1 cellular context compared by ENCODE assay signal in genomic region chr20:63831696-63832686, GRCh38.
A peak's percentile ranks its signal among the peaks of the same experiment; 100 is the strongest.
TF ChIP-seq lines count a peak whose summit lies in the region.

No MANE protein-coding gene starts in this region.

TF ChIP-seq in HepG2, 621 proteins besides CTCF, POLR2A, EP300 and RAD21 (continued from another document and continues in another):
- TF ChIP-seq, protein P1, sequence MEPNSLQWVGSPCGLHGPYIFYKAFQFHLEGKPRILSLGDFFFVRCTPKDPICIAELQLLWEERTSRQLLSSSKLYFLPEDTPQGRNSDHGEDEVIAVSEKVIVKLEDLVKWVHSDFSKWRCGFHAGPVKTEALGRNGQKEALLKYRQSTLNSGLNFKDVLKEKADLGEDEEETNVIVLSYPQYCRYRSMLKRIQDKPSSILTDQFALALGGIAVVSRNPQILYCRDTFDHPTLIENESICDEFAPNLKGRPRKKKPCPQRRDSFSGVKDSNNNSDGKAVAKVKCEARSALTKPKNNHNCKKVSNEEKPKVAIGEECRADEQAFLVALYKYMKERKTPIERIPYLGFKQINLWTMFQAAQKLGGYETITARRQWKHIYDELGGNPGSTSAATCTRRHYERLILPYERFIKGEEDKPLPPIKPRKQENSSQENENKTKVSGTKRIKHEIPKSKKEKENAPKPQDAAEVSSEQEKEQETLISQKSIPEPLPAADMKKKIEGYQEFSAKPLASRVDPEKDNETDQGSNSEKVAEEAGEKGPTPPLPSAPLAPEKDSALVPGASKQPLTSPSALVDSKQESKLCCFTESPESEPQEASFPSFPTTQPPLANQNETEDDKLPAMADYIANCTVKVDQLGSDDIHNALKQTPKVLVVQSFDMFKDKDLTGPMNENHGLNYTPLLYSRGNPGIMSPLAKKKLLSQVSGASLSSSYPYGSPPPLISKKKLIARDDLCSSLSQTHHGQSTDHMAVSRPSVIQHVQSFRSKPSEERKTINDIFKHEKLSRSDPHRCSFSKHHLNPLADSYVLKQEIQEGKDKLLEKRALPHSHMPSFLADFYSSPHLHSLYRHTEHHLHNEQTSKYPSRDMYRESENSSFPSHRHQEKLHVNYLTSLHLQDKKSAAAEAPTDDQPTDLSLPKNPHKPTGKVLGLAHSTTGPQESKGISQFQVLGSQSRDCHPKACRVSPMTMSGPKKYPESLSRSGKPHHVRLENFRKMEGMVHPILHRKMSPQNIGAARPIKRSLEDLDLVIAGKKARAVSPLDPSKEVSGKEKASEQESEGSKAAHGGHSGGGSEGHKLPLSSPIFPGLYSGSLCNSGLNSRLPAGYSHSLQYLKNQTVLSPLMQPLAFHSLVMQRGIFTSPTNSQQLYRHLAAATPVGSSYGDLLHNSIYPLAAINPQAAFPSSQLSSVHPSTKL (CRISPR knock-in tag; IDR thresholded peaks at IDR 0.05), result 0 out of 2 replicates have a peak, but pooled peaks have one; percentile 28
- TF ChIP-seq, protein P2, sequence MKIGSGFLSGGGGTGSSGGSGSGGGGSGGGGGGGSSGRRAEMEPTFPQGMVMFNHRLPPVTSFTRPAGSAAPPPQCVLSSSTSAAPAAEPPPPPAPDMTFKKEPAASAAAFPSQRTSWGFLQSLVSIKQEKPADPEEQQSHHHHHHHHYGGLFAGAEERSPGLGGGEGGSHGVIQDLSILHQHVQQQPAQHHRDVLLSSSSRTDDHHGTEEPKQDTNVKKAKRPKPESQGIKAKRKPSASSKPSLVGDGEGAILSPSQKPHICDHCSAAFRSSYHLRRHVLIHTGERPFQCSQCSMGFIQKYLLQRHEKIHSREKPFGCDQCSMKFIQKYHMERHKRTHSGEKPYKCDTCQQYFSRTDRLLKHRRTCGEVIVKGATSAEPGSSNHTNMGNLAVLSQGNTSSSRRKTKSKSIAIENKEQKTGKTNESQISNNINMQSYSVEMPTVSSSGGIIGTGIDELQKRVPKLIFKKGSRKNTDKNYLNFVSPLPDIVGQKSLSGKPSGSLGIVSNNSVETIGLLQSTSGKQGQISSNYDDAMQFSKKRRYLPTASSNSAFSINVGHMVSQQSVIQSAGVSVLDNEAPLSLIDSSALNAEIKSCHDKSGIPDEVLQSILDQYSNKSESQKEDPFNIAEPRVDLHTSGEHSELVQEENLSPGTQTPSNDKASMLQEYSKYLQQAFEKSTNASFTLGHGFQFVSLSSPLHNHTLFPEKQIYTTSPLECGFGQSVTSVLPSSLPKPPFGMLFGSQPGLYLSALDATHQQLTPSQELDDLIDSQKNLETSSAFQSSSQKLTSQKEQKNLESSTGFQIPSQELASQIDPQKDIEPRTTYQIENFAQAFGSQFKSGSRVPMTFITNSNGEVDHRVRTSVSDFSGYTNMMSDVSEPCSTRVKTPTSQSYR (CRISPR knock-in tag; IDR thresholded peaks at IDR 0.05; ENCODE audit: borderline replicate concordance), result no peak
- peak; percentile 56 for TF ChIP-seq E2F1 (CRISPR knock-in tag; IDR thresholded peaks at IDR 0.05)
- TF ChIP-seq ZNF878 (CRISPR knock-in tag; IDR thresholded peaks at IDR 0.05), result no peak
- no peak for TF ChIP-seq ZSCAN9 (CRISPR knock-in tag; IDR thresholded peaks at IDR 0.05; ENCODE audit: borderline replicate concordance)
- TF ChIP-seq MLLT10 (CRISPR knock-in tag; IDR thresholded peaks at IDR 0.05), result no peak
- TF ChIP-seq SP1 (IDR thresholded peaks at IDR 0.05), result no peak
- TF ChIP-seq SP1 (CRISPR knock-in tag; IDR thresholded peaks at IDR 0.05), result peak; percentile 33
- TF ChIP-seq TBX3 (IDR thresholded peaks at IDR 0.05; ENCODE audit: borderline replicate concordance), result no peak
- TF ChIP-seq SSRP1 (CRISPR knock-in tag; IDR thresholded peaks at IDR 0.05), result no peak
- TF ChIP-seq MXD3 (CRISPR knock-in tag; IDR thresholded peaks at IDR 0.05), result peak; percentile 89
- no peak for TF ChIP-seq ZSCAN22 (CRISPR knock-in tag; IDR thresholded peaks at IDR 0.05)
- peak; percentile 68; the same call in 1 of the 2 replicates for TF ChIP-seq ZNF235 (CRISPR knock-in tag; IDR thresholded peaks at IDR 0.05; ENCODE audit: borderline replicate concordance)
- no peak for TF ChIP-seq SKI (IDR thresholded peaks at IDR 0.05; ENCODE audit: partially characterized antibody)
- no peak for TF ChIP-seq HMG20B (CRISPR knock-in tag; conservative IDR thresholded peaks at IDR 0.05)
- no peak for TF ChIP-seq CEBPG (CRISPR knock-in tag; IDR thresholded peaks at IDR 0.05)
- TF ChIP-seq, protein P3, sequence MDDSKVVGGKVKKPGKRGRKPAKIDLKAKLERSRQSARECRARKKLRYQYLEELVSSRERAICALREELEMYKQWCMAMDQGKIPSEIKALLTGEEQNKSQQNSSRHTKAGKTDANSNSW (CRISPR knock-in tag; IDR thresholded peaks at IDR 0.05; ENCODE audit: borderline replicate concordance), result peak; percentile 34; the same call in 1 of the 2 replicates
- TF ChIP-seq MAFK (conservative IDR thresholded peaks at IDR 0.05 in 1 of 2, IDR thresholded peaks at IDR 0.05 in 1 of 2; ENCODE audit: low read length in 2 of 2), result no peak
- no peak for TF ChIP-seq ZFP36 (IDR thresholded peaks at IDR 0.05; ENCODE audit: borderline replicate concordance, low read depth, low read length, partially characterized antibody)
- TF ChIP-seq ZNF296 (CRISPR knock-in tag; conservative IDR thresholded peaks at IDR 0.05), result no peak
- no peak; the same call in none of the 2 replicates for TF ChIP-seq ZNF33B (CRISPR knock-in tag; IDR thresholded peaks at IDR 0.05)
- TF ChIP-seq JARID2 (CRISPR knock-in tag; IDR thresholded peaks at IDR 0.05; ENCODE audit: insufficient replicate concordance), result no peak
- TF ChIP-seq THYN1 (CRISPR knock-in tag; IDR thresholded peaks at IDR 0.05; ENCODE audit: borderline replicate concordance, low read depth), result no peak
- peak; percentile 84 for TF ChIP-seq ZMYM2 (CRISPR knock-in tag; IDR thresholded peaks at IDR 0.05)
- TF ChIP-seq CEBPZ (IDR thresholded peaks at IDR 0.05; ENCODE audit: low read length), result no peak
- no peak for TF ChIP-seq ZNF337 (CRISPR knock-in tag; IDR thresholded peaks at IDR 0.05; ENCODE audit: borderline replicate concordance, low read depth)
- TF ChIP-seq, protein P4, sequence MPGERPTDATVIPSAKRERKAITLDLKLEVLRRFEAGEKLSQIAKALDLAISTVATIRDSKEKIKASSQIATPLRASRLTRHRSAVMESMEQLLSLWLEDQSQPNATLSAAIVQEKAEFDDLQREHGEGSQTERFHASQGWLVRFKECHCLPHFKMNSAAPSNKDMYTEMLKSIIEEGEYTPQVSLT (CRISPR knock-in tag; IDR thresholded peaks at IDR 0.05; ENCODE audit: borderline replicate concordance, low read depth), result no peak; the same call in 1 of the 2 replicates
- TF ChIP-seq DMAP1 (CRISPR knock-in tag; IDR thresholded peaks at IDR 0.05), result 0 out of 2 replicates have a peak, but pooled peaks have one; percentile 20
- TF ChIP-seq MLX (CRISPR knock-in tag; IDR thresholded peaks at IDR 0.05), result no peak
- TF ChIP-seq ZNF672 (CRISPR knock-in tag; IDR thresholded peaks at IDR 0.05), result no peak
- no peak for TF ChIP-seq ZNF75D (CRISPR knock-in tag; IDR thresholded peaks at IDR 0.05; ENCODE audit: borderline replicate concordance)
- TF ChIP-seq CBFB (CRISPR knock-in tag; IDR thresholded peaks at IDR 0.05), result no peak
- TF ChIP-seq NR3C1 (CRISPR knock-in tag; IDR thresholded peaks at IDR 0.05), result no peak
- peak; percentile 79; the same call in 1 of the 2 replicates for TF ChIP-seq GZF1 (CRISPR knock-in tag; IDR thresholded peaks at IDR 0.05)
- no peak; the same call in none of the 2 replicates for TF ChIP-seq FOXC1 (CRISPR knock-in tag; IDR thresholded peaks at IDR 0.05; ENCODE audit: borderline replicate concordance)
- TF ChIP-seq IKZF4 (CRISPR knock-in tag; IDR thresholded peaks at IDR 0.05; ENCODE audit: borderline replicate concordance, low read depth, not compliant biosample characterization), result peak; percentile 86
- peak; percentile 63 for TF ChIP-seq ERF (CRISPR knock-in tag; IDR thresholded peaks at IDR 0.05)
- 0 out of 2 replicates have a peak, but pooled peaks have one; percentile 34 for TF ChIP-seq ZNF792 (CRISPR knock-in tag; IDR thresholded peaks at IDR 0.05)
- no peak; the same call in 1 of the 2 replicates for TF ChIP-seq ZNF589 (CRISPR knock-in tag; conservative IDR thresholded peaks at IDR 0.05)
- no peak; the same call in 1 of the 2 replicates for TF ChIP-seq ZNF354B (CRISPR knock-in tag; IDR thresholded peaks at IDR 0.05)
- no peak; the same call in 1 of the 2 replicates for TF ChIP-seq ZNF234 (CRISPR knock-in tag; conservative IDR thresholded peaks at IDR 0.05)
- TF ChIP-seq ZNF468 (CRISPR knock-in tag; IDR thresholded peaks at IDR 0.05), result 0 out of 2 replicates have a peak, but pooled peaks have one; percentile 62
- TF ChIP-seq, protein P5, sequence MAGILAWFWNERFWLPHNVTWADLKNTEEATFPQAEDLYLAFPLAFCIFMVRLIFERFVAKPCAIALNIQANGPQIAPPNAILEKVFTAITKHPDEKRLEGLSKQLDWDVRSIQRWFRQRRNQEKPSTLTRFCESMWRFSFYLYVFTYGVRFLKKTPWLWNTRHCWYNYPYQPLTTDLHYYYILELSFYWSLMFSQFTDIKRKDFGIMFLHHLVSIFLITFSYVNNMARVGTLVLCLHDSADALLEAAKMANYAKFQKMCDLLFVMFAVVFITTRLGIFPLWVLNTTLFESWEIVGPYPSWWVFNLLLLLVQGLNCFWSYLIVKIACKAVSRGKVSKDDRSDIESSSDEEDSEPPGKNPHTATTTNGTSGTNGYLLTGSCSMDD (CRISPR knock-in tag; IDR thresholded peaks at IDR 0.05), result no peak
- TF ChIP-seq MAFG (CRISPR knock-in tag; IDR thresholded peaks at IDR 0.05), result no peak
- no peak for TF ChIP-seq AHR (CRISPR knock-in tag; IDR thresholded peaks at IDR 0.05)
- TF ChIP-seq, protein P6, sequence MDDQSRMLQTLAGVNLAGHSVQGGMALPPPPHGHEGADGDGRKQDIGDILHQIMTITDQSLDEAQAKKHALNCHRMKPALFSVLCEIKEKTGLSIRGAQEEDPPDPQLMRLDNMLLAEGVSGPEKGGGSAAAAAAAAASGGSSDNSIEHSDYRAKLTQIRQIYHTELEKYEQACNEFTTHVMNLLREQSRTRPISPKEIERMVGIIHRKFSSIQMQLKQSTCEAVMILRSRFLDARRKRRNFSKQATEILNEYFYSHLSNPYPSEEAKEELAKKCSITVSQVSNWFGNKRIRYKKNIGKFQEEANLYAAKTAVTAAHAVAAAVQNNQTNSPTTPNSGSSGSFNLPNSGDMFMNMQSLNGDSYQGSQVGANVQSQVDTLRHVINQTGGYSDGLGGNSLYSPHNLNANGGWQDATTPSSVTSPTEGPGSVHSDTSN (CRISPR knock-in tag; IDR thresholded peaks at IDR 0.05; ENCODE audit: borderline replicate concordance), result no peak
- no peak for TF ChIP-seq DR1 (CRISPR knock-in tag; IDR thresholded peaks at IDR 0.05)
- peak; percentile 99 for TF ChIP-seq UBTF (CRISPR knock-in tag; IDR thresholded peaks at IDR 0.05)
- TF ChIP-seq HOXA9 (CRISPR knock-in tag; IDR thresholded peaks at IDR 0.05; ENCODE audit: borderline replicate concordance), result 0 out of 2 replicates have a peak, but pooled peaks have one; percentile 63
